ENCODE assay signal across 16 cellular contexts in the genomic region with DNA sequence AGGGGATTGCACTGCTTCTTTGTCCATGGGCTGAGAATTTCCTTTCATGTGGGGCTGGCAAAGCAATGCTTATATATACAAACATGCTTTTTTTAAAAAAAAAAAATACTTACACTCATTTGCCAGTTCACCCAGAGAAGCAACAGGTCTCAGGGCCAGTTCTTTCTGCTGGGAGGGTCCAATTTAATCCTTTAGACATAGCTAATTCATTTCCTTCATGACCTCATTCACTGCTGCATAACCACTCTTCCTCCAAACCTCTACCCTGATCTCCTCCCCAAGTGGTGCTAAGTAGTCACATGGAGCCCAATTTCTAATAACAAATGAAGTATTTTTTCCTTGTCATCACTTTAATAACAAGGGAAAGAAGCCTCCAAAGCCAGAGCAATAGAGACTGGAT. TPM values are rescaled to one million over a fixed set of nuclear protein-coding genes. Genes with fewer than 3 reads are reported as not detected.
DNase-seq lines count a peak whose midpoint lies in the region; ATAC-seq and TF ChIP-seq lines count a peak whose summit lies in the region.
"Had no signal": no experiment of that assay in that cellular context is flagged by ENCODE, and none has a peak within 500 bp of the region (broad histone marks: within the 10 kb centered on the region; RNA-seq: fewer than 3 reads in every experiment).

No MANE protein-coding gene starts in this region.

- TF ChIP-seq CTCF in HEK293 (tag by site-specific recombination; IDR thresholded peaks at IDR 0.05) (no peak), VCaP (conservative IDR thresholded peaks at IDR 0.05) (no peak), prostate gland (IDR thresholded peaks at IDR 0.05) (no peak)

- H3K27ac ChIP-seq in HEK293 (ENCODE audit: extremely low read depth, low read depth, low read length) (no peak overlapping the region), VCaP (peak overlapping the region; percentile 90), prostate gland (no peak overlapping the region)
- H3K27ac ChIP-seq: BLaER1, GM23248 had no signal

- H3K4me1 ChIP-seq in HEK293 (ENCODE audit: control insufficient read depth, insufficient read depth, low read length) (no peaks in the 10 kb centered on the region), prostate gland (replicated peaks) (no peaks in the 10 kb centered on the region)
- H3K4me1 ChIP-seq: BLaER1 had no signal

- H3K4me3 ChIP-seq in HEK293 (ENCODE audit: low read depth, low read length) (no peak overlapping the region), prostate gland (no peak overlapping the region)
- H3K4me3 ChIP-seq: BLaER1, GM23248 had no signal

- POLR2A ChIA-PET in HEK293 (lab: Yijun Ruan, JAX): no interaction called here

- H3K9me3 ChIP-seq in HEK293 (ENCODE audit: control insufficient read depth, insufficient read depth, low read depth, low read length) (no peaks in the 10 kb centered on the region), prostate gland (no peaks in the 10 kb centered on the region)

- H3K27me3 ChIP-seq in prostate gland (replicated peaks; ENCODE audit: insufficient read depth): no peaks in the 10 kb centered on the region
- H3K27me3 ChIP-seq: BLaER1 had no signal

- intact Hi-C loops in prostate gland (cut with DNase I): no loop called here

- CTCF ChIA-PET in HEK293 (lab: Yijun Ruan, JAX): interaction anchor here (0.5 to 1.1 kb wide), 5 partner anchors 15 to 795 kb away, joined by 3 to 6 read pairs (median 4); no protein-coding TSS in a partner anchor

- H3K36me3 ChIP-seq in HEK293 (ENCODE audit: control insufficient read depth in 2 of 2, insufficient read depth in 1 of 2, low read length in 2 of 2) (no peaks in the 10 kb centered on the region), prostate gland (no peaks in the 10 kb centered on the region)
- H3K36me3 ChIP-seq: BLaER1 had no signal

- ATAC-seq in GM18909 (IDR thresholded peaks at IDR 0.05; ENCODE audit: poor library complexity, unreplicated experiment): no peak

- no peak for TF ChIP-seq POLR2A in prostate gland (IDR thresholded peaks at IDR 0.05)

- DNase-seq in iris pigment epithelial cell (ENCODE audit: low read depth) (peak; percentile 21), NCI-H1092 treated with DMSO at 0.1 percent for 48 hours (lab: John Stamatoyannopoulos, UW) (no peak), prostate gland (ENCODE audit: low spot score) (no peak), A172 (ENCODE audit: low spot score) (no peak)
- DNase-seq: CD4-positive, alpha-beta memory T cell; DMS153; DMS79 treated with DMSO at 0.1 percent for 48 hours; GF-D8; GM23248; HCEC 1CT; HFFc6; KG1 had no signal

TF ChIP-seq in HEK293, 187 proteins besides CTCF, POLR2A, EP300 and RAD21:
- peak; percentile 65 for TF ChIP-seq SCRT2 (tag by site-specific recombination; IDR thresholded peaks at IDR 0.05)
- no peak for TF ChIP-seq ZNF140 (tag by site-specific recombination; IDR thresholded peaks at IDR 0.05)

RNA-seq across cellular contexts. Expression of a gene that starts 17.1 kb away (rescaled TPM):
- total RNA-seq in prostate gland: 1 to 10 TPM; 2.6 to 6.9 TPM
- total RNA-seq in A172 (2014; rRNA removed; shearing (Covaris generic)): not detected in 2 replicates
- total RNA-seq: CD4-positive, alpha-beta memory T cell had no signal
